In genomic region chr17:8965394-8966168, GRCh38 we compare ENCODE assay signal across 1 cellular context.
TF ChIP-seq lines count a peak whose summit lies in the region.

TSS of gene PIK3R5 (minus strand) at chr17:8965707. CDS start at chr17:8911494, 54,213 bp downstream.

TF ChIP-seq in SK-N-SH, 30 proteins besides CTCF, POLR2A, EP300 and RAD21 (continued from another document):
- TF ChIP-seq ZBTB33 (IDR thresholded peaks at IDR 0.05; ENCODE audit: borderline replicate concordance, low read depth), result no peak
- TF ChIP-seq NFIC (IDR thresholded peaks at IDR 0.05; ENCODE audit: borderline replicate concordance), result no peak
- no peak for TF ChIP-seq FOSL2 (IDR thresholded peaks at IDR 0.05; ENCODE audit: borderline replicate concordance, low read depth)
- no peak for TF ChIP-seq YY1 (IDR thresholded peaks at IDR 0.05; ENCODE audit: low read depth)
- TF ChIP-seq RFX5 (IDR thresholded peaks at IDR 0.05; ENCODE audit: low read length), result no peak
- no peak for TF ChIP-seq USF1 (IDR thresholded peaks at IDR 0.05; ENCODE audit: borderline replicate concordance, low read depth)
- no peak for TF ChIP-seq FOXJ3 (CRISPR knock-in tag; IDR thresholded peaks at IDR 0.05)
- no peak for TF ChIP-seq TAF1 (IDR thresholded peaks at IDR 0.05; ENCODE audit: borderline replicate concordance, low read depth, low read length)
- TF ChIP-seq IRF3 (IDR thresholded peaks at IDR 0.05; ENCODE audit: low read depth, low read length), result no peak
- no peak for TF ChIP-seq POLR2AphosphoS5 (IDR thresholded peaks at IDR 0.05; ENCODE audit: low read depth, low read length)
- no peak for TF ChIP-seq ELF1 (IDR thresholded peaks at IDR 0.05)
- TF ChIP-seq FOXM1 (IDR thresholded peaks at IDR 0.05; ENCODE audit: low read depth), result no peak
- TF ChIP-seq RCOR1 (IDR thresholded peaks at IDR 0.05; ENCODE audit: low read length), result no peak
- TF ChIP-seq EZH2phosphoT487 (IDR thresholded peaks at IDR 0.05; ENCODE audit: borderline replicate concordance, low read depth), result no peak
- TF ChIP-seq MAX (IDR thresholded peaks at IDR 0.05; ENCODE audit: low read depth), result no peak
- no peak for TF ChIP-seq GABPA (IDR thresholded peaks at IDR 0.05; ENCODE audit: low read depth)
